Comparison of ENCODE assay signal across 30 cellular contexts in genomic region chr19:41591951-41592562, GRCh38. TPM values are rescaled to one million over a fixed set of nuclear protein-coding genes. Genes with fewer than 3 reads are reported as not detected.
"Had no signal": no experiment of that assay in that cellular context is flagged by ENCODE, and none has a peak within 500 bp of the region (broad histone marks: within the 10 kb centered on the region; RNA-seq: fewer than 3 reads in every experiment).

No MANE protein-coding gene starts in this region.

- DNase-seq: cortex of kidney; dorsolateral prefrontal cortex; effector memory CD8-positive, alpha-beta T cell; gastrocnemius medialis; heart right ventricle; hypothalamus; islet precursor cell; left ventricle myocardium inferior; lower lobe of right lung; natural killer cell; occipital lobe; right lobe of liver; stimulated activated CD4-positive, alpha-beta T cell treated with anti-CD3 and anti-CD28 coated beads, Interleukin-15, amount 100 ng/mL, for 24 hours; stimulated activated CD4-positive, alpha-beta T cell treated with anti-CD3 and anti-CD28 coated beads, Interleukin-1b, Interleukin-23, amount 100 ng/mL, for 48 hours; stimulated activated CD4-positive, alpha-beta T cell treated with anti-CD3 and anti-CD28 coated beads, Interleukin-4, amount 100 ng/mL, for 24 hours; testis; upper lobe of right lung had no signal

- H3K9me3 Mint-ChIP-seq: effector memory CD8-positive, alpha-beta T cell; memory B cell; natural killer cell; stimulated activated memory B cell treated with anti-CD40 and anti-IgM and Interleukin-4, amounts not matched to agents 10 μg/mL and 1 μg/mL and 100 μg/mL, for 72 hours; stimulated activated naive CD8-positive, alpha-beta T cell treated with anti-CD3 and anti-CD28 coated beads, Interleukin-15, Interleukin-2, amounts not matched to agents 100 ng/mL and 50 ng/mL, for 24 hours had no signal

- H3K36me3 ChIP-seq: esophagus muscularis mucosa, gastrocnemius medialis, heart right ventricle, left ventricle myocardium inferior, lower lobe of right lung, prostate gland, right lobe of liver, tibial nerve, upper lobe of right lung had no signal

- H3K4me3 Mint-ChIP-seq: effector memory CD8-positive, alpha-beta T cell; memory B cell; mesothelial cell of epicardium; natural killer cell; neural crest cell; stimulated activated memory B cell treated with anti-CD40 and anti-IgM and Interleukin-4, amounts not matched to agents 10 μg/mL and 1 μg/mL and 100 μg/mL, for 72 hours; stimulated activated naive CD8-positive, alpha-beta T cell treated with anti-CD3 and anti-CD28 coated beads, Interleukin-15, Interleukin-2, amounts not matched to agents 100 ng/mL and 50 ng/mL, for 24 hours had no signal

- H3K27ac ChIP-seq: dorsolateral prefrontal cortex, epithelial cell of prostate, esophagus muscularis mucosa, gastrocnemius medialis, heart right ventricle, left ventricle myocardium inferior, lower lobe of right lung, parathyroid adenoma, prostate gland, right lobe of liver, testis, tibial nerve, upper lobe of right lung had no signal

- H3K27ac Mint-ChIP-seq: effector memory CD8-positive, alpha-beta T cell; memory B cell; mesothelial cell of epicardium; stimulated activated memory B cell treated with anti-CD40 and anti-IgM and Interleukin-4, amounts not matched to agents 10 μg/mL and 1 μg/mL and 100 μg/mL, for 72 hours; stimulated activated naive CD8-positive, alpha-beta T cell treated with anti-CD3 and anti-CD28 coated beads, Interleukin-15, Interleukin-2, amounts not matched to agents 100 ng/mL and 50 ng/mL, for 24 hours had no signal

- H3K4me1 Mint-ChIP-seq: mesothelial cell of epicardium, neural crest cell had no signal

- H3K36me3 Mint-ChIP-seq: mesothelial cell of epicardium, natural killer cell had no signal

- H3K9me3 ChIP-seq: gastrocnemius medialis, lower lobe of right lung, prostate gland, right lobe of liver, testis, upper lobe of right lung had no signal

- H3K4me1 ChIP-seq: esophagus muscularis mucosa, gastrocnemius medialis, left ventricle myocardium inferior, parathyroid adenoma, prostate gland, right lobe of liver, testis, tibial nerve had no signal

- H3K4me3 ChIP-seq: dorsolateral prefrontal cortex, esophagus muscularis mucosa, gastrocnemius medialis, heart right ventricle, left ventricle myocardium inferior, lower lobe of right lung, prostate gland, right lobe of liver, testis, tibial nerve, upper lobe of right lung had no signal

- H3K27me3 ChIP-seq: right lobe of liver, testis had no signal

RNA-seq across cellular contexts. Expression of gene CEACAM21, which starts 16.1 kb away (rescaled TPM):
- total RNA-seq: fibroblast of villous mesenchyme, mesothelial cell of epicardium, myocyte, renal cortical epithelial cell had no signal

RNA-seq across cellular contexts. Expression of gene CEACAM4, which starts 34.8 kb away (rescaled TPM):
- total RNA-seq: fibroblast of villous mesenchyme, mesothelial cell of epicardium, myocyte, neural crest cell, occipital lobe, renal cortical epithelial cell had no signal
